ENCODE assay signal across 17 cellular contexts in the genomic region with DNA sequence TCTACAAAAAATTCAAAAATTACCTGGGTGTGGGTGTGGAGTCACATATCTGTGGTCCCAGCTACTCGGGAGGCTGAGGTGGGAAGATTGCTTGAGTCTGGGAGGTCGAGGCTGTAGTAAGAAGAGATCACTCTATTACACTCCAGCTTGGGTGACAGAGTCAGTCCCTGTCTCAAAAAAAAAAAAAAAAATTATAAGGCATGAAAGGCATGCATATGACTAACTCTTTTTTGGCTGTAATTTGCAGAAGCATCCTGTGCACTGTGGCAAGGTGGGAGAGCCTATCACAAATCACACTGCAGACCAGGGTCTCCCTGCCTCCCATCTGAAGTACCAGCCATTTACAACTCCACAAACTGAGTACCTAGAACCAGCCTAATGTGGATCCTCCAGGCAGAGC. TPM values are rescaled to one million over a fixed set of nuclear protein-coding genes. Genes with fewer than 3 reads are reported as not detected.
DNase-seq lines count a peak whose midpoint lies in the region; ATAC-seq and TF ChIP-seq lines count a peak whose summit lies in the region.
"Had no signal": no experiment of that assay in that cellular context is flagged by ENCODE, and none has a peak within 500 bp of the region (broad histone marks: within the 10 kb centered on the region; RNA-seq: fewer than 3 reads in every experiment).

No MANE protein-coding gene starts in this region.

- POLR2A ChIA-PET in BJ (lab: Charles Lee), result no interaction called here

- no peaks in the 10 kb centered on the region for H3K9me3 ChIP-seq in mammary epithelial cell (replicated peaks; ENCODE audit: insufficient read depth, low read length)
- H3K9me3 ChIP-seq in mesenchymal stem cell (ENCODE audit: control insufficient read depth, low read length), result no peaks in the 10 kb centered on the region
- H3K9me3 ChIP-seq in aorta (ENCODE audit: control insufficient read depth, low read length), result no peaks in the 10 kb centered on the region

- CTCF ChIA-PET in BJ (lab: Yijun Ruan, JAX), result interaction anchor here (0.8 to 1.6 kb wide), 4 partner anchors 12 to 61 kb away, joined by 3 to 8 read pairs (median 3); a partner anchor contains a TSS
- CTCF ChIA-PET in mammary epithelial cell (lab: Charles Lee; ENCODE audit: low non-redundant PET), result interaction anchor here (0.6 kb wide), 1 partner anchor 208 kb away, joined by 3 read pairs; no protein-coding TSS in a partner anchor

- H3K79me2 ChIP-seq in mammary epithelial cell (ENCODE audit: insufficient read depth, low read length), result no peaks in the 10 kb centered on the region

- H2AK5ac ChIP-seq in mesenchymal stem cell (ENCODE audit: low read length, severe bottlenecking), result peak overlapping the region; percentile 20

- intact Hi-C loops in mammary epithelial cell (cut with micrococcal nuclease), result loop anchor here (2.0 kb wide), 1 partner anchor 58 kb away; no protein-coding TSS in a partner anchor
- intact Hi-C loops in posterior vena cava (cut with DNase I), result no loop called here
- intact Hi-C loops in aorta (cut with DNase I), result no loop called here

- H3K4me3 ChIP-seq in BJ (ENCODE audit: low read depth, low read length) (no peak overlapping the region), mammary epithelial cell (replicated peaks in 1 of 3; ENCODE audit: insufficient read depth in 1 of 3, low read depth in 2 of 3, low read length in 3 of 3) (no peak overlapping the region), mesenchymal stem cell (ENCODE audit: insufficient read depth in 1 of 2, low read depth in 1 of 2, low read length in 2 of 2) (no peak overlapping the region), aorta (ENCODE audit: low read length in 2 of 2) (no peak overlapping the region)

- no peaks in the 10 kb centered on the region for H4K20me1 ChIP-seq in mammary epithelial cell (ENCODE audit: insufficient read depth, low read length)

- no peaks in the 10 kb centered on the region for H3K36me3 ChIP-seq in BJ (ENCODE audit: control insufficient read depth, insufficient read depth, low read length)
- peaks cover 2% of the 10 kb centered on the region for H3K36me3 ChIP-seq in mammary epithelial cell (ENCODE audit: insufficient read depth, low read length)
- no peaks in the 10 kb centered on the region for H3K36me3 ChIP-seq in mesenchymal stem cell (ENCODE audit: control insufficient read depth in 1 of 2, insufficient read depth in 2 of 2, low read depth in 1 of 2, low read length in 2 of 2)
- H3K36me3 ChIP-seq in aorta (ENCODE audit: control insufficient read depth in 1 of 2, insufficient read depth in 2 of 2, low read length in 1 of 2), result no peaks in the 10 kb centered on the region

- dilution Hi-C loops in mammary epithelial cell (cut with HindIII; ENCODE audit: low sequenced_read_pairs), result no loop called here

- no peak for ATAC-seq in aorta (ENCODE audit: low FRiP score)
- ATAC-seq: activated CD8-positive, alpha-beta T cell treated with anti-CD3 and anti-CD28 coated beads, Interleukin-2, amount 10 ng/mL, durations not matched to agents 7 days and 5 days; Right ventricle myocardium inferior; stimulated activated memory B cell treated with anti-CD40 and anti-IgM and Interleukin-4, amounts not matched to agents 10 μg/mL and 1 μg/mL and 100 μg/mL, for 72 hours had no signal

- H3K9ac ChIP-seq in mammary epithelial cell (ENCODE audit: insufficient read depth, low read length), result peak overlapping the region; percentile 56
- no peak overlapping the region for H3K9ac ChIP-seq in mesenchymal stem cell (ENCODE audit: low read length)

- no peak overlapping the region for H3K14ac ChIP-seq in mesenchymal stem cell (ENCODE audit: low read length in 2 of 2)

- no peaks in the 10 kb centered on the region for H3K79me1 ChIP-seq in mesenchymal stem cell (replicated peaks; ENCODE audit: low read length, poor library complexity, severe bottlenecking)

- H3K23ac ChIP-seq in mesenchymal stem cell (ENCODE audit: low read length in 2 of 2), result no peak overlapping the region

- H3K27ac ChIP-seq in mammary epithelial cell (ENCODE audit: insufficient read depth, low read depth, low read length) (peak overlapping the region; percentile 99), mesenchymal stem cell (ENCODE audit: low read length, poor library complexity, severe bottlenecking) (peak overlapping the region; percentile 37), aorta (ENCODE audit: low read depth in 1 of 2, low read length in 2 of 2) (no peak overlapping the region)

- H3K4me1 ChIP-seq in mammary epithelial cell (ENCODE audit: insufficient read depth, low read length) (peaks cover 56% of the 10 kb centered on the region), mesenchymal stem cell (ENCODE audit: control insufficient read depth, insufficient read depth, low read depth, low read length) (peaks cover 3% of the 10 kb centered on the region), aorta (ENCODE audit: control insufficient read depth in 1 of 2, insufficient read depth in 2 of 2, low read length in 2 of 2) (no peaks in the 10 kb centered on the region)

- no peak overlapping the region for H2AFZ ChIP-seq in mammary epithelial cell (ENCODE audit: low read depth, low read length)
- H2AFZ ChIP-seq in mesenchymal stem cell (ENCODE audit: low read depth, low read length), result no peak overlapping the region

- H3K4ac ChIP-seq in mesenchymal stem cell (ENCODE audit: low read depth in 1 of 2, low read length in 2 of 2), result peak overlapping the region in 1 of 2 experiments; percentile 15

- H3K27me3 ChIP-seq in BJ (ENCODE audit: control insufficient read depth, insufficient read depth, low read length), result no peaks in the 10 kb centered on the region
- no peaks in the 10 kb centered on the region for H3K27me3 ChIP-seq in mammary epithelial cell (ENCODE audit: insufficient read depth, low read length)
- no peaks in the 10 kb centered on the region for H3K27me3 ChIP-seq in mesenchymal stem cell (ENCODE audit: control insufficient read depth in 1 of 2, insufficient read depth in 1 of 2, low read length in 2 of 2)
- H3K27me3 ChIP-seq in aorta (ENCODE audit: control insufficient read depth in 1 of 2, insufficient read depth in 2 of 2, low read length in 1 of 2), result no peaks in the 10 kb centered on the region

- in situ Hi-C loops in mammary epithelial cell (cut with MboI; ENCODE audit: low sequenced_read_pairs in 2 of 2), result no loop called here

- no peak overlapping the region for H2BK120ac ChIP-seq in mesenchymal stem cell (ENCODE audit: low read depth, low read length)

- no peak for TF ChIP-seq CTCF in BJ (IDR thresholded peaks at IDR 0.05; ENCODE audit: insufficient read depth, low read depth, low read length)
- no peak for TF ChIP-seq CTCF in mammary epithelial cell (conservative IDR thresholded peaks at IDR 0.05 in 1 of 2, IDR thresholded peaks at IDR 0.05 in 1 of 2; ENCODE audit: extremely low read depth in 1 of 2, insufficient read depth in 1 of 2, low read depth in 1 of 2, low read length in 2 of 2)

- no peak overlapping the region for H2BK5ac ChIP-seq in mesenchymal stem cell (ENCODE audit: low read depth, low read length, poor library complexity, severe bottlenecking)

- no peak overlapping the region for H3K18ac ChIP-seq in mesenchymal stem cell (ENCODE audit: low read depth in 1 of 2, low read length in 2 of 2)

- H3K4me2 ChIP-seq in mammary epithelial cell (ENCODE audit: insufficient read depth, low read depth, low read length), result peak overlapping the region; percentile 39
- no peak overlapping the region for H3K4me2 ChIP-seq in mesenchymal stem cell (ENCODE audit: low read length, poor library complexity, severe bottlenecking)

- peak; percentile 46 for DNase-seq in BJ (ENCODE audit: low read depth)
- peak; percentile 91 for DNase-seq in M059J (ENCODE audit: low read depth)
- DNase-seq in mammary epithelial cell, result peak; percentile 61
- no peak for DNase-seq in mesenchymal stem cell
- no peak for DNase-seq in posterior vena cava (ENCODE audit: low spot score)
- DNase-seq in aorta, result no peak
- DNase-seq in T-helper 1 cell, result no peak
- no peak for DNase-seq in NCI-H2227 treated with DMSO at 0.1 percent for 48 hours (lab: John Stamatoyannopoulos, UW)
- DNase-seq: activated CD8-positive, alpha-beta T cell treated with anti-CD3 and anti-CD28 coated beads, Interleukin-2, amount 10 ng/mL, durations not matched to agents 7 days and 5 days; activated gamma-delta T cell; caudate nucleus; CD4-positive, alpha-beta memory T cell; NCI-H1417 treated with DMSO at 0.1 percent for 48 hours; NCI-H69; stimulated activated CD4-positive, alpha-beta T cell treated with anti-CD3 and anti-CD28 coated beads, Interleukin-2, amount 100 ng/mL, for 48 hours had no signal

- 0% methylated on average over 2 of the region's 2 CpGs for WGBS in mammary epithelial cell (ENCODE audit: low coverage, missing lambda C conversion rate)
- no CpG with 5 or more reads among the region's 2 CpGs for WGBS in mesenchymal stem cell
- WGBS in aorta, 2 donors, result 83 to 85% methylated on average over 2 of the region's 2 CpGs

- H4K8ac ChIP-seq in mesenchymal stem cell (ENCODE audit: low read length), result no peak overlapping the region

- BruUV-seq in mammary epithelial cell (replicated peaks; lab: Mats Ljungman, UMichigan), result no TSS peak

- no peak overlapping the region for H2BK15ac ChIP-seq in mesenchymal stem cell (ENCODE audit: low read depth, poor library complexity, severe bottlenecking)

- H4K91ac ChIP-seq in mesenchymal stem cell (ENCODE audit: low read length), result no peak overlapping the region

- H2BK12ac ChIP-seq in mesenchymal stem cell (ENCODE audit: low read length in 2 of 2), result no peak overlapping the region

RNA-seq across cellular contexts. Expression of a gene that starts 14.1 kb away (rescaled TPM):
- polyA plus RNA-seq in BJ (2011; rRNA removed) (9.7 and 10.5 TPM in 2 replicates), mammary epithelial cell (2.2 TPM), aorta (under 1 TPM in 1 of 2 donors, not detected in 1; 0.25 TPM)
- polyA minus RNA-seq in BJ (2011; rRNA and poly(A)+ RNA removed), result 12.3 and 14.8 TPM in 2 replicates
- 30.8 and 34.5 TPM in 2 replicates for total RNA-seq in M059J (2014; rRNA removed; shearing (Covaris generic))
- total RNA-seq in mammary epithelial cell (1 to 10 TPM; 1.8 to 3.0 TPM), posterior vena cava (1 to 10 TPM in 1 of 2 donors, under 1 TPM in 1; 0.23 to 2.5 TPM), aorta (under 1 TPM in 1 of 2 donors, not detected in 1; 0.10 TPM)
- 2.3 TPM for polyA minus RNA-seq in mammary epithelial cell
- polyA plus RNA-seq in mesenchymal stem cell (2013, experiment 1 of 2), result not detected
- 0.01 TPM for polyA plus RNA-seq in mesenchymal stem cell (2013, experiment 2 of 2)
- total RNA-seq: activated CD8-positive, alpha-beta T cell treated with anti-CD3 and anti-CD28 coated beads, Interleukin-2, amount 10 ng/mL, durations not matched to agents 7 days and 5 days; CD4-positive, alpha-beta memory T cell had no signal
- polyA plus RNA-seq: CD4-positive, alpha-beta memory T cell had no signal

RNA-seq across cellular contexts. Expression of a gene that starts 20.1 kb away (rescaled TPM):
- polyA plus RNA-seq in BJ (2011; rRNA removed) (23.4 and 59.1 TPM in 2 replicates), mammary epithelial cell (18.6 TPM), aorta (10 to 100 TPM in 1 of 2 donors, 1 to 10 TPM in 1; 9.5 to 28.0 TPM)
- polyA minus RNA-seq in BJ (2011; rRNA and poly(A)+ RNA removed), result 41.3 and 46.5 TPM in 2 replicates
- 63.5 and 95.5 TPM in 2 replicates for total RNA-seq in M059J (2014; rRNA removed; shearing (Covaris generic))
- total RNA-seq in mammary epithelial cell (10 to 100 TPM; 79.4 to 88.7 TPM), posterior vena cava (10 to 100 TPM; 50.4 to 72.0 TPM), aorta (100 to 1,000 TPM in 1 of 2 donors, 10 to 100 TPM in 1; 81.9 to 108 TPM)
- polyA minus RNA-seq in mammary epithelial cell, result 31.3 TPM
- 20.9 TPM for polyA plus RNA-seq in mesenchymal stem cell (2013, experiment 1 of 2)
- polyA plus RNA-seq in mesenchymal stem cell (2013, experiment 2 of 2), result 20.2 TPM

Comparison
In these comparisons a context has a peak if more than half of its experiments do, and no peak if none do; other contexts are left out.
1. DNase-seq: peak in BJ (single experiment), M059J (single experiment) and mammary epithelial cell (single experiment); none in mesenchymal stem cell (single experiment), posterior vena cava (single experiment), aorta (0 of 2), T-helper 1 cell (0 of 5) and NCI-H2227 treated with DMSO at 0.1 percent for 48 hours (single experiment).
2. H3K27ac ChIP-seq: peak in mammary epithelial cell (single experiment) and mesenchymal stem cell (single experiment); none in aorta (0 of 2).